Comparison of ENCODE assay signal across 1 cellular context in genomic region chr5:179786861-179787260, GRCh38.
TF ChIP-seq lines count a peak whose summit lies in the region.

No MANE protein-coding gene starts in this region.

TF ChIP-seq in A549, 52 proteins besides CTCF, POLR2A, EP300 and RAD21 (continued from another document):
- TF ChIP-seq ZSCAN20 (CRISPR knock-in tag; IDR thresholded peaks at IDR 0.05) (no peak), EHF (CRISPR knock-in tag; IDR thresholded peaks at IDR 0.05) (no peak), RARB (CRISPR knock-in tag; IDR thresholded peaks at IDR 0.05) (no peak), JUNB (IDR thresholded peaks at IDR 0.05) (no peak), HEYL (CRISPR knock-in tag; IDR thresholded peaks at IDR 0.05) (no peak), HOXB5 (CRISPR knock-in tag; IDR thresholded peaks at IDR 0.05) (no peak), ELK1 (IDR thresholded peaks at IDR 0.05; ENCODE audit: low read depth, low read length) (no peak), RCOR1 (IDR thresholded peaks at IDR 0.05; ENCODE audit: low read depth, low read length) (no peak), CBX2 (IDR thresholded peaks at IDR 0.05; ENCODE audit: borderline replicate concordance, low read depth) (no peak), TP53 (CRISPR knock-in tag; IDR thresholded peaks at IDR 0.05) (no peak)
